In genomic region chr11:130876931-130877330, GRCh38 we compare ENCODE assay signal across 1 cellular context.
TF ChIP-seq lines count a peak whose summit lies in the region.

No MANE protein-coding gene starts in this region.

TF ChIP-seq in neural cell, 6 proteins besides CTCF, POLR2A, EP300 and RAD21 (continued from another document):
- TF ChIP-seq REST (IDR thresholded peaks at IDR 0.05; ENCODE audit: borderline replicate concordance): peak; percentile 46
